ENCODE assay signal across 25 cellular contexts in genomic region chr17:73648543-73648820, GRCh38. TPM values are rescaled to one million over a fixed set of nuclear protein-coding genes. Genes with fewer than 3 reads are reported as not detected.
DNase-seq lines count a peak whose midpoint lies in the region; ATAC-seq and TF ChIP-seq lines count a peak whose summit lies in the region.
"Had no signal": no experiment of that assay in that cellular context is flagged by ENCODE, and none has a peak within 500 bp of the region (broad histone marks: within the 10 kb centered on the region; RNA-seq: fewer than 3 reads in every experiment).

No MANE protein-coding gene starts in this region.

- DNase-seq in coronary artery (ENCODE audit: low spot score) (peak; percentile 9), ecto neural progenitor cell (ENCODE audit: low spot score) (peak; percentile 36), osteocyte (ENCODE audit: extremely low spot score, unreplicated experiment) (peak; percentile 49), upper lobe of right lung (peak; percentile 32), spleen (no peak)
- DNase-seq: 8988T; ACHN; BE2C; C1 segment of cervical spinal cord; CD4-positive, alpha-beta memory T cell; CD4-positive, CD25-positive, alpha-beta regulatory T cell; CD8-positive, alpha-beta memory T cell; COR-L47; DMS 273 treated with DMSO at 0.1 percent for 48 hours; DMS153; DMS53; DMS79; DND-41; EL; GDM1 had no signal

- H3K9me3 Mint-ChIP-seq in osteocyte (ENCODE audit: unreplicated experiment): peaks cover 4% of the 10 kb centered on the region
- peaks cover 5% of the 10 kb centered on the region for H3K9me3 Mint-ChIP-seq in stimulated activated memory B cell treated with anti-CD40 and anti-IgM and Interleukin-4, amounts not matched to agents 10 μg/mL and 1 μg/mL and 100 μg/mL, for 72 hours

- H3K27ac ChIP-seq in coronary artery (no peak overlapping the region), upper lobe of right lung (no peak overlapping the region), spleen (no peak overlapping the region)
- H3K27ac ChIP-seq: BLaER1 had no signal

- peaks cover 45% of the 10 kb centered on the region for H3K27me3 ChIP-seq in upper lobe of right lung
- H3K27me3 ChIP-seq in spleen (replicated peaks in 1 of 7): peaks cover 0 to 50% (median 22%) of the 10 kb centered on the region in 7 donors

- intact Hi-C loops in upper lobe of right lung (cut with DNase I): loop anchor here (10.0 kb wide), 1 partner anchor 306 kb away; no protein-coding TSS in a partner anchor
- intact Hi-C loops in spleen (cut with DNase I; ENCODE audit: low total_unique reads): no loop called here

- TF ChIP-seq CTCF in coronary artery (IDR thresholded peaks at IDR 0.05) (no peak), osteocyte (IDR thresholded peaks at IDR 0.05) (no peak), upper lobe of right lung (IDR thresholded peaks at IDR 0.05) (no peak), spleen (IDR thresholded peaks at IDR 0.05 in 8 of 11, conservative IDR thresholded peaks at IDR 0.05 in 3 of 11) (no peak)

- H3K4me3 Mint-ChIP-seq in osteocyte (ENCODE audit: unreplicated experiment): no peak overlapping the region
- no peak overlapping the region for H3K4me3 Mint-ChIP-seq in stimulated activated memory B cell treated with anti-CD40 and anti-IgM and Interleukin-4, amounts not matched to agents 10 μg/mL and 1 μg/mL and 100 μg/mL, for 72 hours
- H3K4me3 Mint-ChIP-seq: CD4-positive, CD25-positive, alpha-beta regulatory T cell; CD8-positive, alpha-beta memory T cell had no signal

- H3K4me3 ChIP-seq in coronary artery: no peak overlapping the region
- H3K4me3 ChIP-seq in upper lobe of right lung: no peak overlapping the region
- no peak overlapping the region for H3K4me3 ChIP-seq in spleen
- H3K4me3 ChIP-seq: BLaER1, GM12878 had no signal

- TF ChIP-seq POLR2A in spleen (IDR thresholded peaks at IDR 0.05): no peak

- H3K4me1 ChIP-seq in upper lobe of right lung: peaks cover 10% of the 10 kb centered on the region
- peaks cover 0 to 35% (median 18%) of the 10 kb centered on the region in 6 donors for H3K4me1 ChIP-seq in spleen

- H3K9me3 ChIP-seq in upper lobe of right lung (no peaks in the 10 kb centered on the region), spleen (peaks cover 0 to 7% (median 3%) of the 10 kb centered on the region in 8 donors)
- H3K9me3 ChIP-seq: BE2C had no signal

- no peaks in the 10 kb centered on the region for H3K36me3 Mint-ChIP-seq in osteocyte (ENCODE audit: unreplicated experiment)
- no peaks in the 10 kb centered on the region for H3K36me3 Mint-ChIP-seq in stimulated activated memory B cell treated with anti-CD40 and anti-IgM and Interleukin-4, amounts not matched to agents 10 μg/mL and 1 μg/mL and 100 μg/mL, for 72 hours
- H3K36me3 Mint-ChIP-seq: CD4-positive, alpha-beta memory T cell; CD4-positive, CD25-positive, alpha-beta regulatory T cell; CD8-positive, alpha-beta memory T cell had no signal

- peaks cover 53% of the 10 kb centered on the region for H3K27me3 Mint-ChIP-seq in osteocyte (ENCODE audit: unreplicated experiment)
- no peaks in the 10 kb centered on the region for H3K27me3 Mint-ChIP-seq in stimulated activated memory B cell treated with anti-CD40 and anti-IgM and Interleukin-4, amounts not matched to agents 10 μg/mL and 1 μg/mL and 100 μg/mL, for 72 hours

- no peak overlapping the region for H3K27ac Mint-ChIP-seq in osteocyte (ENCODE audit: unreplicated experiment)
- H3K27ac Mint-ChIP-seq in stimulated activated memory B cell treated with anti-CD40 and anti-IgM and Interleukin-4, amounts not matched to agents 10 μg/mL and 1 μg/mL and 100 μg/mL, for 72 hours: no peak overlapping the region
- H3K27ac Mint-ChIP-seq: CD14-positive monocyte; CD4-positive, alpha-beta memory T cell; CD4-positive, CD25-positive, alpha-beta regulatory T cell; CD8-positive, alpha-beta memory T cell had no signal

- H3K36me3 ChIP-seq in upper lobe of right lung (no peaks in the 10 kb centered on the region), spleen (no peaks in the 10 kb centered on the region)
- H3K36me3 ChIP-seq: BE2C, BLaER1 had no signal

- WGBS in spleen, 5 donors: 78 to 99% (median 95%) methylated on average over 3 of the region's 3 CpGs

- ATAC-seq in upper lobe of right lung (no peak), HG02938 (IDR thresholded peaks at IDR 0.05; ENCODE audit: unreplicated experiment) (no peak)
- no peak for ATAC-seq in stimulated activated memory B cell treated with anti-CD40 and anti-IgM and Interleukin-4, amounts not matched to agents 10 μg/mL and 1 μg/mL and 100 μg/mL, for 72 hours
- ATAC-seq: GM12878 had no signal

- H3K4me1 Mint-ChIP-seq in osteocyte (ENCODE audit: unreplicated experiment): peaks cover 8% of the 10 kb centered on the region
- peaks cover 14% of the 10 kb centered on the region for H3K4me1 Mint-ChIP-seq in stimulated activated memory B cell treated with anti-CD40 and anti-IgM and Interleukin-4, amounts not matched to agents 10 μg/mL and 1 μg/mL and 100 μg/mL, for 72 hours

RNA-seq across cellular contexts. Expression of gene SDK2, which starts 4.2 kb away (rescaled TPM):
- 16.5 and 19.4 TPM in 2 replicates for total RNA-seq in osteocyte
- total RNA-seq in upper lobe of right lung: 2.3 TPM
- total RNA-seq in spleen: 10 to 100 TPM in 5 of 7 donors, 1 to 10 TPM in 2; 9.2 to 16.5 (median 10.8) TPM
- polyA plus RNA-seq in spleen: under 1 TPM; 0.86 to 1.00 (median 0.96) TPM
- polyA plus RNA-seq: CD14-positive monocyte had no signal
